In the genomic region with DNA sequence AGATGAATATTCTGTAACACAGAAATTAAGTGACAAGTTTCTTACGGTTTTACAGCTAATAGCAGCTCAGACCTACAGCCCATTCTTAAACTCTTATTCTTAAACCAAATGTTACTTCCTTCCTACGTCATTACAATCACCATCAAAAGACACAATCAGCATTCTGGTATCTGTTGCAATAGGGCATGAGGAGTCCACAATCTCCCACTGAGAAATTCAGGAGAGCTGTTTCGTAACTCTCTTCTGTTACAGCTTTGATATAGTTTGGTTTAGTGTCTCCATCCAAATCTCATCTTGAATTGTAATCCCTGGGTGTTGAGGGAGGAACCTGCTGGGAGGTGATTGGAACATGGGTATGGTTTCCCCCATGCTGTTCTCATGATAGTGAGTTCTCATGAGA, we compare ENCODE assay signal across 19 cellular contexts.
DNase-seq lines count a peak whose midpoint lies in the region; ATAC-seq, FAIRE-seq and TF ChIP-seq lines count a peak whose summit lies in the region.
"Had no signal": no experiment of that assay in that cellular context is flagged by ENCODE, and none has a peak within 500 bp of the region (broad histone marks: within the 10 kb centered on the region; RNA-seq: fewer than 3 reads in every experiment).

No MANE protein-coding gene starts in this region.

- no peak overlapping the region for H3K4me2 ChIP-seq in HepG2 (ENCODE audit: low read depth, low read length)
- H3K4me2 ChIP-seq in H9 (ENCODE audit: insufficient read depth, insufficient read length, low read length): no peak overlapping the region
- H3K4me2 ChIP-seq in mesenchymal stem cell (ENCODE audit: low read length, poor library complexity, severe bottlenecking): no peak overlapping the region
- H3K4me2 ChIP-seq: BLaER1, smooth muscle cell had no signal

- intact Hi-C loops in HepG2 (cut with micrococcal nuclease; ENCODE audit: unreplicated experiment) (no loop called here), colonic mucosa (cut with DNase I) (no loop called here)

- H3K36me3 Mint-ChIP-seq in H9 (ENCODE audit: insufficient read depth in 1 of 3, low read depth in 3 of 3): no peaks in the 10 kb centered on the region
- H3K36me3 Mint-ChIP-seq: activated CD4-positive, alpha-beta memory T cell treated with anti-CD3 and anti-CD28 coated beads for 36 hours; activated naive CD8-positive, alpha-beta T cell had no signal

- no peak overlapping the region for H2BK20ac ChIP-seq in H9 (ENCODE audit: low read depth, low read length, poor library complexity, severe bottlenecking)

- H2AFZ ChIP-seq in HepG2 (ENCODE audit: low read length) (no peak overlapping the region), H9 (ENCODE audit: low read length) (no peak overlapping the region), mesenchymal stem cell (ENCODE audit: low read depth, low read length) (no peak overlapping the region)

- H3K27ac Mint-ChIP-seq in H9: no peak overlapping the region
- H3K27ac Mint-ChIP-seq: activated CD4-positive, alpha-beta memory T cell treated with anti-CD3 and anti-CD28 coated beads for 36 hours; activated naive CD8-positive, alpha-beta T cell; activated T-cell treated with anti-CD3 and anti-CD28 coated beads, Interleukin-2, amount 50 U/mL, for 24 hours had no signal

- no peak overlapping the region for H2BK12ac ChIP-seq in H9 (ENCODE audit: insufficient read length, low read depth, low read length)
- H2BK12ac ChIP-seq in mesenchymal stem cell (ENCODE audit: low read length in 2 of 2): no peak overlapping the region

- peaks cover 3% of the 10 kb centered on the region for H3K27me3 Mint-ChIP-seq in H9 (ENCODE audit: low read depth)

- H3K79me2 ChIP-seq in HepG2 (ENCODE audit: insufficient read depth, low read length) (no peaks in the 10 kb centered on the region), H9 (ENCODE audit: insufficient read depth, low read length) (no peaks in the 10 kb centered on the region)

- BruUV-seq in HepG2 (replicated peaks; lab: Mats Ljungman, UMichigan): no TSS peak

- no peaks in the 10 kb centered on the region for H3K4me1 ChIP-seq in HepG2 (ENCODE audit: insufficient read depth, low read length)
- 0 out of 2 replicates have a peak, but pooled peaks cover 1% of the 10 kb centered on the region for H3K4me1 ChIP-seq in H9 (ENCODE audit: insufficient read depth, low read length)
- no peaks in the 10 kb centered on the region for H3K4me1 ChIP-seq in mesenchymal stem cell (ENCODE audit: control insufficient read depth, insufficient read depth, low read depth, low read length)
- H3K4me1 ChIP-seq in colonic mucosa: no peaks in the 10 kb centered on the region
- H3K4me1 ChIP-seq: BLaER1, HAP-1, testis had no signal

- H4K8ac ChIP-seq in H9 (replicated peaks; ENCODE audit: insufficient read length, low read depth, low read length) (no peak overlapping the region), mesenchymal stem cell (ENCODE audit: low read length) (no peak overlapping the region)

- TF ChIP-seq CTCF in bronchial epithelial cell (IDR thresholded peaks at IDR 0.05; ENCODE audit: insufficient read depth, low read length, severe bottlenecking): no peak
- no peak for TF ChIP-seq CTCF in HepG2 (CRISPR knock-in tag; IDR thresholded peaks at IDR 0.05)
- no peak for TF ChIP-seq CTCF in H9 (conservative IDR thresholded peaks at IDR 0.05)
- no peak for TF ChIP-seq CTCF in colonic mucosa (IDR thresholded peaks at IDR 0.05)

- H2BK5ac ChIP-seq in H9 (ENCODE audit: insufficient read length, low read length): no peak overlapping the region
- H2BK5ac ChIP-seq in mesenchymal stem cell (ENCODE audit: low read depth, low read length, poor library complexity, severe bottlenecking): no peak overlapping the region

- 3% methylated on average over 3 of the region's 3 CpGs for WGBS in HepG2 (ENCODE audit: low lambda C conversion rate)
- WGBS in H9 (ENCODE audit: extremely low coverage, insufficient read length, low lambda C conversion rate): no CpG with 5 or more reads among the region's 3 CpGs
- 74% methylated on average over 3 of the region's 3 CpGs for WGBS in mesenchymal stem cell

- H3K56ac ChIP-seq in H9 (ENCODE audit: insufficient read length, low read depth, low read length): no peak overlapping the region

- H3K4me3 Mint-ChIP-seq in H9: no peak overlapping the region
- H3K4me3 Mint-ChIP-seq: activated CD4-positive, alpha-beta memory T cell treated with anti-CD3 and anti-CD28 coated beads for 36 hours; activated naive CD8-positive, alpha-beta T cell; activated T-cell treated with anti-CD3 and anti-CD28 coated beads, Interleukin-2, amount 50 U/mL, for 24 hours had no signal

- no peaks in the 10 kb centered on the region for H3K23me2 ChIP-seq in H9 (ENCODE audit: insufficient read length, low read depth, low read length, poor library complexity, severe bottlenecking)

- H3K27me3 ChIP-seq in bronchial epithelial cell (ENCODE audit: control insufficient read depth, insufficient read depth, low read length) (no peaks in the 10 kb centered on the region), HepG2 (ENCODE audit: control insufficient read depth in 1 of 2, insufficient read depth in 2 of 2, low read length in 2 of 2) (no peaks in the 10 kb centered on the region), H9 (ENCODE audit: insufficient read depth, low read length) (no peaks in the 10 kb centered on the region), mesenchymal stem cell (ENCODE audit: control insufficient read depth in 1 of 2, insufficient read depth in 1 of 2, low read length in 2 of 2) (no peaks in the 10 kb centered on the region), colonic mucosa (no peaks in the 10 kb centered on the region)
- H3K27me3 ChIP-seq: BLaER1, ovary, testis had no signal

- H3K79me1 ChIP-seq in H9 (ENCODE audit: insufficient read depth, low read depth, low read length, poor library complexity, severe bottlenecking): no peaks in the 10 kb centered on the region
- no peaks in the 10 kb centered on the region for H3K79me1 ChIP-seq in mesenchymal stem cell (replicated peaks; ENCODE audit: low read length, poor library complexity, severe bottlenecking)

- H4K20me1 ChIP-seq in HepG2 (ENCODE audit: insufficient read depth, low read length): no peaks in the 10 kb centered on the region
- no peaks in the 10 kb centered on the region for H4K20me1 ChIP-seq in H9 (ENCODE audit: control insufficient read depth, insufficient read depth, insufficient read length)
- H4K20me1 ChIP-seq: BLaER1 had no signal

- H3K4me3 ChIP-seq in bronchial epithelial cell (ENCODE audit: low read depth, low read length): no peak overlapping the region
- H3K4me3 ChIP-seq in HepG2 (replicated peaks in 1 of 3; ENCODE audit: insufficient read depth in 1 of 3, low read depth in 2 of 3, low read length in 3 of 3): no peak overlapping the region
- no peak overlapping the region for H3K4me3 ChIP-seq in mesenchymal stem cell (ENCODE audit: insufficient read depth in 1 of 2, low read depth in 1 of 2, low read length in 2 of 2)
- H3K4me3 ChIP-seq in colonic mucosa: no peak overlapping the region
- H3K4me3 ChIP-seq: BLaER1, HAP-1, ovary, smooth muscle cell, testis had no signal

- in situ Hi-C loops in HepG2 (cut with HindIII; ENCODE audit: extremely low pct_ligation_motif_present, low pct_unique_long_range_greater_than_20kb): no loop called here

- TF ChIP-seq RAD21 in HepG2 (CRISPR knock-in tag; IDR thresholded peaks at IDR 0.05): no peak

- no peak overlapping the region for H4K91ac ChIP-seq in H9 (ENCODE audit: insufficient read length, low read depth, low read length)
- H4K91ac ChIP-seq in mesenchymal stem cell (ENCODE audit: low read length): no peak overlapping the region

- H2BK15ac ChIP-seq in H9 (ENCODE audit: low read depth, low read length) (no peak overlapping the region), mesenchymal stem cell (ENCODE audit: low read depth, poor library complexity, severe bottlenecking) (no peak overlapping the region)

- no peak overlapping the region for H4K5ac ChIP-seq in H9 (ENCODE audit: insufficient read length, low read depth, low read length)

- DNase-seq in AG20443 (ENCODE audit: low spot score) (peak; percentile 49), LHCN-M2 (ENCODE audit: low read depth) (peak; percentile 30), bronchial epithelial cell (ENCODE audit: low read depth) (peak; percentile 12), HepG2 (ENCODE audit: low spot score) (no peak), H9 (no peak), mesenchymal stem cell (no peak), colonic mucosa (no peak)
- DNase-seq: activated CD4-positive, alpha-beta memory T cell treated with anti-CD3 and anti-CD28 coated beads for 36 hours; activated T-cell treated with anti-CD3 and anti-CD28 coated beads, Interleukin-2, amount 50 U/mL, for 24 hours; central memory CD4-positive, alpha-beta T cell; GF-D8; ovary; RPMI8226; testis had no signal

- H3K4ac ChIP-seq in H9 (ENCODE audit: low read depth, low read length) (no peak overlapping the region), mesenchymal stem cell (ENCODE audit: low read depth in 1 of 2, low read length in 2 of 2) (no peak overlapping the region)

- H3K14ac ChIP-seq in H9 (ENCODE audit: insufficient read depth, low read length): no peak overlapping the region
- no peak overlapping the region for H3K14ac ChIP-seq in mesenchymal stem cell (ENCODE audit: low read length in 2 of 2)

- H3K23ac ChIP-seq in H9 (ENCODE audit: insufficient read length, low read depth, low read length) (no peak overlapping the region), mesenchymal stem cell (ENCODE audit: low read length in 2 of 2) (no peak overlapping the region)

- H3T11ph ChIP-seq in H9 (ENCODE audit: low read length): no peak overlapping the region

- H2AK5ac ChIP-seq in H9 (ENCODE audit: insufficient read length, low read length) (no peak overlapping the region), mesenchymal stem cell (ENCODE audit: low read length, severe bottlenecking) (no peak overlapping the region)

- no peak for FAIRE-seq in bronchial epithelial cell (lab: Jason Lieb, UNC)
- no peak for FAIRE-seq in HepG2 (lab: Jason Lieb, UNC)

- H3K36me3 ChIP-seq in bronchial epithelial cell (ENCODE audit: control insufficient read depth, insufficient read depth, low read length): no peaks in the 10 kb centered on the region
- no peaks in the 10 kb centered on the region for H3K36me3 ChIP-seq in HepG2 (replicated peaks in 1 of 2; ENCODE audit: control insufficient read depth in 1 of 2, insufficient read depth in 2 of 2, low read length in 2 of 2)
- no peaks in the 10 kb centered on the region for H3K36me3 ChIP-seq in mesenchymal stem cell (ENCODE audit: control insufficient read depth in 1 of 2, insufficient read depth in 2 of 2, low read depth in 1 of 2, low read length in 2 of 2)
- H3K36me3 ChIP-seq in colonic mucosa: no peaks in the 10 kb centered on the region
- H3K36me3 ChIP-seq: BLaER1, HAP-1, ovary had no signal

- TF ChIP-seq EP300 in HepG2 (IDR thresholded peaks at IDR 0.05; ENCODE audit: low read depth in 2 of 2, low read length in 2 of 2): no peak
- TF ChIP-seq EP300 in HepG2 (CRISPR knock-in tag; IDR thresholded peaks at IDR 0.05; ENCODE audit: borderline replicate concordance): no peak

- CTCF ChIA-PET in HepG2 (lab: Yijun Ruan, JAX; ENCODE audit: low intra/inter-chr PET ratio, low total read pairs): no interaction called here

- POLR2A ChIA-PET in HepG2 (lab: Yijun Ruan, JAX): no interaction called here

- H3K4me1 Mint-ChIP-seq in H9: peaks cover 0 to 3% of the 10 kb centered on the region in 2 experiments; a peak in 1 of 4 replicates

- H3K9me3 ChIP-seq in HepG2 (ENCODE audit: low read length) (no peaks in the 10 kb centered on the region), H9 (ENCODE audit: control insufficient read depth, low read depth, low read length) (no peaks in the 10 kb centered on the region), mesenchymal stem cell (ENCODE audit: control insufficient read depth, low read length) (no peaks in the 10 kb centered on the region), colonic mucosa (no peaks in the 10 kb centered on the region)
- H3K9me3 ChIP-seq: BLaER1, HAP-1, ovary, testis had no signal

- H3K27ac ChIP-seq in HepG2 (ENCODE audit: extremely low read length, insufficient read depth, low read length): no peak overlapping the region
- H3K27ac ChIP-seq in H9 (ENCODE audit: insufficient read length, low read depth, low read length): no peak overlapping the region
- no peak overlapping the region for H3K27ac ChIP-seq in mesenchymal stem cell (ENCODE audit: low read length, poor library complexity, severe bottlenecking)
- H3K27ac ChIP-seq in colonic mucosa: no peak overlapping the region
- H3K27ac ChIP-seq: BLaER1, ovary, testis had no signal

- no peak for TF ChIP-seq POLR2A in HepG2 (IDR thresholded peaks at IDR 0.05; ENCODE audit: insufficient read depth in 1 of 2, low read depth in 2 of 2, low read length in 2 of 2)

- no peaks in the 10 kb centered on the region for H3K9me3 Mint-ChIP-seq in H9
- H3K9me3 Mint-ChIP-seq: activated CD4-positive, alpha-beta memory T cell treated with anti-CD3 and anti-CD28 coated beads for 36 hours; activated T-cell treated with anti-CD3 and anti-CD28 coated beads, Interleukin-2, amount 50 U/mL, for 24 hours had no signal

- H3K18ac ChIP-seq in H9 (ENCODE audit: insufficient read length, low read depth, low read length) (no peak overlapping the region), mesenchymal stem cell (ENCODE audit: low read depth in 1 of 2, low read length in 2 of 2) (no peak overlapping the region)

- ATAC-seq in HepG2: no peak
- no peak for ATAC-seq in HG02642 (IDR thresholded peaks at IDR 0.05; ENCODE audit: poor library complexity, unreplicated experiment)

- H3K9ac ChIP-seq in HepG2 (ENCODE audit: insufficient read depth, low read depth, low read length) (no peak overlapping the region), H9 (ENCODE audit: extremely low read depth, insufficient read length, low read length) (no peak overlapping the region), mesenchymal stem cell (ENCODE audit: low read length) (no peak overlapping the region), colonic mucosa (ENCODE audit: low read depth in 2 of 2, low read length in 2 of 2) (no peak overlapping the region)
- H3K9ac ChIP-seq: BLaER1 had no signal

- H2BK120ac ChIP-seq in H9 (ENCODE audit: low read depth, low read length, poor library complexity, severe bottlenecking) (no peak overlapping the region), mesenchymal stem cell (ENCODE audit: low read depth, low read length) (no peak overlapping the region)

Comparison
In these comparisons a context has a peak if more than half of its experiments do, and no peak if none do; other contexts are left out.
1. DNase-seq: peak in AG20443 (single experiment), LHCN-M2 (single experiment) and bronchial epithelial cell (single experiment); none in HepG2 (single experiment), H9 (single experiment), mesenchymal stem cell (single experiment) and colonic mucosa (single experiment).